8 cellular contexts compared by ENCODE assay signal in the genomic region with DNA sequence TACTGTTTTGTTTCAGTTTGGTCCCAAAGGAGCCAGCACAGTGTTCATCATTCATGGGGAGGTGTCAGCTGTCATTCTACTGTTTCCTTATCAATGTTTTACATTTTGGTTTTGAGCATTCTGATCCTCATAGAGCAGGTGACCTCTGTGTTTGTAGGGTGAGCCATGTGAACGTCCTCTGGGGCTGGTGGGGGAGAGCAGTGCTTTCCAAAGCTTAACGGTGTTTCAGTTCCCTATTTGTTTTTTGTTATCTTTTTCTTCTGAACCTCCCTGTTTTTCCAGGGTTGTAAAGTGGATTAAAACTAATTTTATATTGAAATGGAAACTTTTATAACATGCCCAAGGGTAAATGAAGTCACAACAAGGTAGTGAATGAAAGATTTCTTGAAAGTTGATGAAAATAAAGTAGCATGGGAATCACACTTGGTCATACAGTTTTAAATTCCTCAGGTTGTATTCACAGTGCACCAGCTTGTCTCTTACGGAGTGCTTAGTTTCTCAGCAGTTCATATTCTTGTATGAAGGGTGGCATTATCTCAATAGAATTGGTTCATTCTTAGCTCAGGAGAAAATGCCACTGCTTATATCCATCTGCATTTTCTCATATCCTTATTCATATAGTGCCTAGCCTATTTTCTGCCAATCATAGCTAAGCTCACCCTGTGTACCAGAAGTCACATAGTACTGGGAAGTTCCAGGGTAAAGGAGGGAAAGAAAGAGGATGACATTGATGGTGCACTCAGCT. TPM values are rescaled to one million over a fixed set of nuclear protein-coding genes. Genes with fewer than 3 reads are reported as not detected.
DNase-seq lines count a peak whose midpoint lies in the region; ATAC-seq and TF ChIP-seq lines count a peak whose summit lies in the region.

No MANE protein-coding gene starts in this region.

- TF ChIP-seq EP300 in tibial nerve (IDR thresholded peaks at IDR 0.05): no peak

- no peak for TF ChIP-seq POLR2A in tibial nerve (IDR thresholded peaks at IDR 0.05)

- no peak for TF ChIP-seq CTCF in coronary artery (IDR thresholded peaks at IDR 0.05)
- no peak for TF ChIP-seq CTCF in tibial nerve (IDR thresholded peaks at IDR 0.05)

- WGBS in tibial nerve, 2 donors: 10 to 16% methylated on average over 3 of the region's 3 CpGs

- H3K27me3 ChIP-seq in tibial nerve (no peaks in the 10 kb centered on the region), H7 (ENCODE audit: control insufficient read depth, insufficient read depth, low read length) (no peaks in the 10 kb centered on the region)

- no peaks in the 10 kb centered on the region for H3K9me3 ChIP-seq in tibial nerve

- no peaks in the 10 kb centered on the region for H3K36me3 ChIP-seq in tibial nerve
- H3K36me3 ChIP-seq in H7 (replicated peaks; ENCODE audit: control insufficient read depth, insufficient read depth, low read length): no peaks in the 10 kb centered on the region

- ATAC-seq in activated CD4-positive, CD25-positive, alpha-beta regulatory T cell treated with anti-CD3 and anti-CD28 coated beads, Interleukin-2, amount 50 U/mL, for 24 hours: peak; percentile 32 to 41
- peak; percentile 79 for ATAC-seq in HG03342 (IDR thresholded peaks at IDR 0.05; ENCODE audit: unreplicated experiment)

- H3K4me1 ChIP-seq in tibial nerve: peaks cover 0 to 79% (median 63%) of the 10 kb centered on the region in 4 donors

- H3K4me3 ChIP-seq in coronary artery (peak overlapping the region; percentile 42), tibial nerve (no peak overlapping the region), H7 (ENCODE audit: insufficient read depth, low read depth, low read length) (no peak overlapping the region)

- no peak for DNase-seq in activated CD4-positive, CD25-positive, alpha-beta regulatory T cell (lab: John Stamatoyannopoulos, UW)
- DNase-seq in coronary artery (ENCODE audit: low spot score) (no peak), tibial nerve (ENCODE audit: low spot score in 2 of 2) (no peak), NCI-H128 (lab: John Stamatoyannopoulos, UW; ENCODE audit: unreplicated experiment) (no peak), H7 (no peak)
- DNase-seq in activated naive CD4-positive, alpha-beta T cell treated with Interleukin-2 at 50 U/mL for 16 hours: no peak

- H3K27ac ChIP-seq in coronary artery: peak overlapping the region; percentile 9 to 35
- H3K27ac ChIP-seq in tibial nerve: peak overlapping the region in 3 of 4 donors; percentile 36 to 83 (median 78)

RNA-seq across cellular contexts. Expression of a gene that starts 54.5 kb away (rescaled TPM):
- total RNA-seq in tibial nerve: 10 to 100 TPM; 78.0 to 85.7 (median 84.4) TPM
- 45.6 and 58.7 TPM in 2 replicates for total RNA-seq in H7 (2014; rRNA removed; shearing (Covaris generic))
